29 cellular contexts compared by ENCODE assay signal in genomic region chr3:33000698-33001385, GRCh38. TPM values are rescaled to one million over a fixed set of nuclear protein-coding genes. Genes with fewer than 3 reads are reported as not detected.
DNase-seq lines count a peak whose midpoint lies in the region; ATAC-seq and TF ChIP-seq lines count a peak whose summit lies in the region.
"Had no signal": no experiment of that assay in that cellular context is flagged by ENCODE, and none has a peak within 500 bp of the region (broad histone marks: within the 10 kb centered on the region; RNA-seq: fewer than 3 reads in every experiment).

No MANE protein-coding gene starts in this region.

- peaks cover 27% of the 10 kb centered on the region for H3K36me3 Mint-ChIP-seq in CD4-positive, alpha-beta T cell (ENCODE audit: low read depth)
- H3K36me3 Mint-ChIP-seq in activated CD4-positive, alpha-beta memory T cell treated with anti-CD3 and anti-CD28 coated beads, Interleukin-2, amount 10 ng/mL, durations not matched to agents 7 days and 5 days (ENCODE audit: low read depth), result peaks cover 56% of the 10 kb centered on the region
- peaks cover 27% of the 10 kb centered on the region for H3K36me3 Mint-ChIP-seq in endothelial cell (ENCODE audit: low read depth, unreplicated experiment)

- intact Hi-C loops in CD4-positive, alpha-beta T cell (cut with DNase I, micrococcal nuclease), result no loop called here
- intact Hi-C loops in head of caudate nucleus (cut with DNase I), result no loop called here
- intact Hi-C loops in stomach (cut with DNase I; ENCODE audit: low total_unique reads), result no loop called here

- peaks cover 59% of the 10 kb centered on the region for H3K4me1 Mint-ChIP-seq in CD4-positive, alpha-beta T cell (ENCODE audit: low read depth)
- peaks cover 80% of the 10 kb centered on the region for H3K4me1 Mint-ChIP-seq in activated CD4-positive, alpha-beta memory T cell treated with anti-CD3 and anti-CD28 coated beads, Interleukin-2, amount 10 ng/mL, durations not matched to agents 7 days and 5 days
- H3K4me1 Mint-ChIP-seq in endothelial cell (ENCODE audit: unreplicated experiment), result peaks cover 35% of the 10 kb centered on the region

- no peak for ATAC-seq in CD4-positive, alpha-beta T cell (ENCODE audit: poor library complexity)
- ATAC-seq: heart left ventricle, pancreas, T-cell had no signal

- TF ChIP-seq EP300 in stomach (IDR thresholded peaks at IDR 0.05), result no peak

- POLR2A ChIA-PET in CD4-positive, alpha-beta T cell (lab: Charles Lee), result interaction anchor here (1.0 kb wide), 1 partner anchor 13 kb away, joined by 4 read pairs; no protein-coding TSS in a partner anchor
- POLR2A ChIA-PET in activated CD4-positive, alpha-beta memory T cell treated with anti-CD3 and anti-CD28 coated beads, Interleukin-2, amount 10 ng/mL, durations not matched to agents 7 days and 5 days (lab: Charles Lee), result interaction anchor here (0.6 to 3.4 kb wide), 9 partner anchors 9 to 61 kb away, joined by 3 to 14 read pairs (median 5); no protein-coding TSS in a partner anchor

- no peak for TF ChIP-seq POLR2A in stomach (IDR thresholded peaks at IDR 0.05)

- no peaks in the 10 kb centered on the region for H3K9me3 ChIP-seq in CD4-positive, alpha-beta T cell (ENCODE audit: control insufficient read depth, low read length)
- H3K9me3 ChIP-seq in SJCRH30 (replicated peaks) (no peaks in the 10 kb centered on the region), stomach (no peaks in the 10 kb centered on the region)
- H3K9me3 ChIP-seq: BE2C, colonic mucosa, heart left ventricle, pancreas, SJSA1 had no signal

- no peak for TF ChIP-seq CTCF in CD4-positive, alpha-beta T cell (IDR thresholded peaks at IDR 0.05)
- TF ChIP-seq CTCF in endothelial cell (IDR thresholded peaks at IDR 0.05; ENCODE audit: unreplicated experiment) (no peak), stomach (IDR thresholded peaks at IDR 0.05) (no peak)

- CTCF ChIA-PET in CD4-positive, alpha-beta T cell (lab: Charles Lee), result no interaction called here
- CTCF ChIA-PET in activated CD4-positive, alpha-beta memory T cell treated with anti-CD3 and anti-CD28 coated beads, Interleukin-2, amount 10 ng/mL, durations not matched to agents 7 days and 5 days (lab: Charles Lee), result interaction anchor here (0.6 to 1.7 kb wide), 4 partner anchors 25 to 73 kb away, joined by 3 to 5 read pairs (median 4); no protein-coding TSS in a partner anchor

- H3K4me3 ChIP-seq in SJCRH30, result no peak overlapping the region
- H3K4me3 ChIP-seq in stomach, result no peak overlapping the region
- H3K4me3 ChIP-seq: colonic mucosa, heart left ventricle, lung, pancreas, SJSA1, skin epidermis had no signal

- H3K4me1 ChIP-seq in SJCRH30 (no peaks in the 10 kb centered on the region), stomach (no peaks in the 10 kb centered on the region)
- H3K4me1 ChIP-seq: BE2C, colonic mucosa, pancreas, SJSA1 had no signal

- H3K27me3 Mint-ChIP-seq in CD4-positive, alpha-beta T cell, result no peaks in the 10 kb centered on the region
- no peaks in the 10 kb centered on the region for H3K27me3 Mint-ChIP-seq in activated CD4-positive, alpha-beta memory T cell treated with anti-CD3 and anti-CD28 coated beads, Interleukin-2, amount 10 ng/mL, durations not matched to agents 7 days and 5 days
- peaks cover 2% of the 10 kb centered on the region for H3K27me3 Mint-ChIP-seq in endothelial cell (ENCODE audit: unreplicated experiment)
- H3K27me3 Mint-ChIP-seq: T-cell had no signal

- 95 to 98% (median 96%) methylated on average over 3 of the region's 3 CpGs for WGBS in stomach, 5 donors

- H3K27ac ChIP-seq in CD4-positive, alpha-beta T cell (ENCODE audit: low read depth, low read length), result no peak overlapping the region
- H3K27ac ChIP-seq in SJCRH30, result no peak overlapping the region
- H3K27ac ChIP-seq in stomach, result no peak overlapping the region
- H3K27ac ChIP-seq: colonic mucosa, heart left ventricle, pancreas, SJSA1 had no signal

- peak overlapping the region; percentile 1 for H3K27ac Mint-ChIP-seq in CD4-positive, alpha-beta T cell
- H3K27ac Mint-ChIP-seq in activated CD4-positive, alpha-beta memory T cell treated with anti-CD3 and anti-CD28 coated beads, Interleukin-2, amount 10 ng/mL, durations not matched to agents 7 days and 5 days, result peak overlapping the region; percentile 52
- peak overlapping the region; percentile 67 for H3K27ac Mint-ChIP-seq in endothelial cell (ENCODE audit: unreplicated experiment)
- H3K27ac Mint-ChIP-seq: nephron progenitor cell had no signal

- DNase-seq in activated CD8-positive, alpha-beta memory T cell treated with anti-CD3 and anti-CD28 coated beads for 24 hours, result peak; percentile 5
- DNase-seq in activated CD8-positive, alpha-beta memory T cell treated with anti-CD3 and anti-CD28 coated beads, Interleukin-2, amount 50 U/mL, for 4 hours, result no peak
- DNase-seq in CD4-positive, alpha-beta T cell, result no peak
- DNase-seq in activated CD4-positive, alpha-beta memory T cell treated with anti-CD3 and anti-CD28 coated beads, Interleukin-2, amount 10 ng/mL, durations not matched to agents 7 days and 5 days, result no peak
- DNase-seq in endothelial cell (ENCODE audit: low spot score) (no peak), head of caudate nucleus (no peak), SJCRH30 (no peak), stomach (no peak)
- DNase-seq: ACHN; activated gamma-delta T cell; BE2C; colonic mucosa; effector memory CD4-positive, alpha-beta T cell; EL; erythroblast; HCEC 1CT; heart left ventricle; NCI-H1092 treated with DMSO at 0.1 percent for 48 hours; NCI-H1930; nephron progenitor cell; pancreas; retina; T-cell had no signal

- H3K9me3 Mint-ChIP-seq in CD4-positive, alpha-beta T cell, result no peaks in the 10 kb centered on the region
- peaks cover 3% of the 10 kb centered on the region for H3K9me3 Mint-ChIP-seq in activated CD4-positive, alpha-beta memory T cell treated with anti-CD3 and anti-CD28 coated beads, Interleukin-2, amount 10 ng/mL, durations not matched to agents 7 days and 5 days
- H3K9me3 Mint-ChIP-seq in endothelial cell (ENCODE audit: unreplicated experiment), result no peaks in the 10 kb centered on the region
- H3K9me3 Mint-ChIP-seq: nephron progenitor cell, T-cell had no signal

- no peaks in the 10 kb centered on the region for H3K27me3 ChIP-seq in CD4-positive, alpha-beta T cell (ENCODE audit: control insufficient read depth, insufficient read depth, low read length)
- no peaks in the 10 kb centered on the region for H3K27me3 ChIP-seq in SJCRH30
- no peaks in the 10 kb centered on the region for H3K27me3 ChIP-seq in stomach
- H3K27me3 ChIP-seq: BE2C, colonic mucosa, heart left ventricle, pancreas, SJSA1 had no signal

- no peaks in the 10 kb centered on the region for H3K36me3 ChIP-seq in SJCRH30
- H3K36me3 ChIP-seq in stomach, result peaks cover 10 to 84% (median 75%) of the 10 kb centered on the region in 4 donors
- H3K36me3 ChIP-seq: BE2C, colonic mucosa had no signal

- no peak overlapping the region for H3K4me3 Mint-ChIP-seq in CD4-positive, alpha-beta T cell
- H3K4me3 Mint-ChIP-seq in activated CD4-positive, alpha-beta memory T cell treated with anti-CD3 and anti-CD28 coated beads, Interleukin-2, amount 10 ng/mL, durations not matched to agents 7 days and 5 days, result no peak overlapping the region
- H3K4me3 Mint-ChIP-seq in endothelial cell (ENCODE audit: unreplicated experiment), result no peak overlapping the region
- H3K4me3 Mint-ChIP-seq: nephron progenitor cell, T-cell had no signal

RNA-seq across cellular contexts. Expression of gene CCR4, which starts 49.4 kb away (rescaled TPM):
- 10 to 100 TPM; 76.2 to 80.1 TPM for total RNA-seq in CD4-positive, alpha-beta T cell
- total RNA-seq in activated CD4-positive, alpha-beta memory T cell treated with anti-CD3 and anti-CD28 coated beads, Interleukin-2, amount 10 ng/mL, durations not matched to agents 7 days and 5 days, result 100 to 1,000 TPM; 117 to 118 TPM
- 0.08 TPM for total RNA-seq in endothelial cell (ENCODE audit: unreplicated experiment)
- total RNA-seq in SJCRH30 (2014; rRNA removed; shearing (Covaris generic)), result not detected in 2 replicates
- total RNA-seq in stomach, result 1 to 10 TPM in 1 of 5 donors, under 1 TPM in 1, not detected in 3; 0.58 to 1.1 TPM
- under 1 TPM in 2 of 3 donors, not detected in 1; 0.15 TPM for polyA plus RNA-seq in stomach
- total RNA-seq: kidney epithelial cell, M059J, RPMI7951, SJSA1 had no signal
- polyA plus RNA-seq: pancreas had no signal

Comparison
In these comparisons a context has a peak if more than half of its experiments do, and no peak if none do; other contexts are left out.
1. H3K27ac Mint-ChIP-seq: peak in every context shown above with its lines; median percentile 67 in endothelial cell; 52 in activated CD4-positive, alpha-beta memory T cell treated with anti-CD3 and anti-CD28 coated beads, Interleukin-2, amount 10 ng/mL, durations not matched to agents 7 days and 5 days; 1 in CD4-positive, alpha-beta T cell.
2. RNA of gene CCR4, which starts 49.4 kb away (total RNA-seq): 117 to 118 TPM in activated CD4-positive, alpha-beta memory T cell treated with anti-CD3 and anti-CD28 coated beads, Interleukin-2, amount 10 ng/mL, durations not matched to agents 7 days and 5 days and 76.2 to 80.1 TPM in CD4-positive, alpha-beta T cell; 0.08 TPM in endothelial cell (single experiment), not detected in SJCRH30 and 0.58 to 1.1 TPM in stomach; every median in the first group is over 10 times any median in the second.